Comparison of ENCODE assay signal across 1 cellular context in genomic region chr9:37485389-37486255, GRCh38.
A peak's percentile ranks its signal among the peaks of the same experiment; 100 is the strongest.
TF ChIP-seq lines count a peak whose summit lies in the region.

TSS of gene POLR1E (plus strand) at chr9:37485948. CDS start at chr9:37486048, 100 bp downstream.

TF ChIP-seq in K562, 482 proteins besides CTCF, POLR2A, EP300 and RAD21 (continued from another document and continues in another):
- TF ChIP-seq MBD2 (IDR thresholded peaks at IDR 0.05; ENCODE audit: borderline replicate concordance, low read depth) (peak; percentile 44; the same call in 1 of the 2 replicates), ESRRA (IDR thresholded peaks at IDR 0.05; ENCODE audit: borderline replicate concordance, low read depth) (peak; percentile 75; the same call in 1 of the 2 replicates), ZNF134 (CRISPR knock-in tag; conservative IDR thresholded peaks at IDR 0.05) (no peak), SRSF3 (IDR thresholded peaks at IDR 0.05; ENCODE audit: insufficient read depth, low read length) (no peak), POLR2H (tag; IDR thresholded peaks at IDR 0.05; ENCODE audit: low read depth) (peak; percentile 58), CBFB (CRISPR knock-in tag; IDR thresholded peaks at IDR 0.05) (no peak), HCFC1 (IDR thresholded peaks at IDR 0.05; ENCODE audit: low read depth, low read length) (peak; percentile 56; the same call in 1 of the 2 replicates), ATF7 (IDR thresholded peaks at IDR 0.05) (peak; percentile 64), FOS (IDR thresholded peaks at IDR 0.05; ENCODE audit: extremely low read depth, insufficient read length) (peak; percentile 56), ZNF354B (CRISPR knock-in tag; IDR thresholded peaks at IDR 0.05) (no peak), GABPA (tag; conservative IDR thresholded peaks at IDR 0.05; ENCODE audit: low read depth) (peak; percentile 85), ARID1B (IDR thresholded peaks at IDR 0.05) (no peak), E2F5 (CRISPR knock-in tag; IDR thresholded peaks at IDR 0.05) (no peak), CREB3L1 (IDR thresholded peaks at IDR 0.05; ENCODE audit: borderline replicate concordance, low read depth) (peak; percentile 66), CHD2 (IDR thresholded peaks at IDR 0.05; ENCODE audit: low read depth, low read length) (no peak; the same call in 1 of the 2 replicates), NRF1 (conservative IDR thresholded peaks at IDR 0.05 in 1 of 2, IDR thresholded peaks at IDR 0.05 in 1 of 2) (peak; percentile 76 to 81), ZBTB40 (IDR thresholded peaks at IDR 0.05) (0 out of 2 replicates have a peak, but pooled peaks have one; percentile 57), ZBTB40 (CRISPR knock-in tag; IDR thresholded peaks at IDR 0.05) (no peak), SAFB (IDR thresholded peaks at IDR 0.05; ENCODE audit: borderline replicate concordance, low read depth, low read length) (0 out of 2 replicates have a peak, but pooled peaks have one; percentile 48), DDX20 (tag; IDR thresholded peaks at IDR 0.05; ENCODE audit: low read depth) (no peak), ZNF592 (IDR thresholded peaks at IDR 0.05) (0 out of 2 replicates have a peak, but pooled peaks have one; percentile 65), ZNF143 (CRISPR knock-in tag; IDR thresholded peaks at IDR 0.05) (no peak), JUND (IDR thresholded peaks at IDR 0.05; ENCODE audit: borderline replicate concordance, low read depth, low read length) (peak; percentile 39; the same call in 1 of the 2 replicates), JUND (tag; IDR thresholded peaks at IDR 0.05; ENCODE audit: borderline replicate concordance, low read depth, low read length) (peak; percentile 41; the same call in 1 of the 3 replicates), NELFE (IDR thresholded peaks at IDR 0.05; ENCODE audit: insufficient read depth, insufficient read length) (peak; percentile 40), SP1 (CRISPR knock-in tag; IDR thresholded peaks at IDR 0.05) (peak; percentile 95), E2F8 (IDR thresholded peaks at IDR 0.05; ENCODE audit: low read depth, partially characterized antibody) (peak; percentile 71), NCOA6 (IDR thresholded peaks at IDR 0.05) (no peak), ZBTB2 (IDR thresholded peaks at IDR 0.05) (no peak), MXD1 (CRISPR knock-in tag; IDR thresholded peaks at IDR 0.05; ENCODE audit: borderline replicate concordance, poor library complexity, severe bottlenecking) (peak; percentile 43), LARP7 (IDR thresholded peaks at IDR 0.05) (no peak), NFRKB (IDR thresholded peaks at IDR 0.05; ENCODE audit: low read depth) (0 out of 2 replicates have a peak, but pooled peaks have one; percentile 24), ETV1 (tag; conservative IDR thresholded peaks at IDR 0.05; ENCODE audit: low read depth) (0 out of 2 replicates have a peak, but pooled peaks have one; percentile 11), ZBTB9 (CRISPR knock-in tag; IDR thresholded peaks at IDR 0.05) (no peak), CHD4 (IDR thresholded peaks at IDR 0.05; ENCODE audit: insufficient read depth, insufficient replicate concordance, low read depth, low read length, poor library complexity, severe bottlenecking) (no peak), ZNF668 (CRISPR knock-in tag; IDR thresholded peaks at IDR 0.05) (no peak)
